In the genomic region with DNA sequence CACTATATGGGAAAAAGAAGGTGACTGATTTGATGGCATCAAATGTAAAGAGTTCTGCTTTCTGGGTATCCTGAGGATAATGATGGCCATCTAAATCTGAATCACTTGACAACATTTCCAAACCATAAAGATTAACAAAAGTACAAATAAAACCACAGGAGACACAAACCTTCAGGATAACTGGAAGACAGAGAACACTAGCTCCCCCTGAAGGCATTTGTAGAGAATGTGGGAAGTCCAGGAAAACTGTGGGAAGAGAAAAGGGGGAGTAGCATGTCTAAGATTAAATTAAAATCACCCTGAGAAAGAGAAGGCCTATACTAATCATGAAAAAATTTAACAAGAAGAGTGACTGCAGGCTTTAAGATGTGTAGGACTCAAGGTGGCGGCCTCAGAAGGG, we compare ENCODE assay signal across 1 cellular context.
TF ChIP-seq lines count a peak whose summit lies in the region.

No MANE protein-coding gene starts in this region.

TF ChIP-seq in HCT116, 20 proteins besides CTCF, POLR2A, EP300 and RAD21 (continued from another document):
- TF ChIP-seq, protein P1, sequence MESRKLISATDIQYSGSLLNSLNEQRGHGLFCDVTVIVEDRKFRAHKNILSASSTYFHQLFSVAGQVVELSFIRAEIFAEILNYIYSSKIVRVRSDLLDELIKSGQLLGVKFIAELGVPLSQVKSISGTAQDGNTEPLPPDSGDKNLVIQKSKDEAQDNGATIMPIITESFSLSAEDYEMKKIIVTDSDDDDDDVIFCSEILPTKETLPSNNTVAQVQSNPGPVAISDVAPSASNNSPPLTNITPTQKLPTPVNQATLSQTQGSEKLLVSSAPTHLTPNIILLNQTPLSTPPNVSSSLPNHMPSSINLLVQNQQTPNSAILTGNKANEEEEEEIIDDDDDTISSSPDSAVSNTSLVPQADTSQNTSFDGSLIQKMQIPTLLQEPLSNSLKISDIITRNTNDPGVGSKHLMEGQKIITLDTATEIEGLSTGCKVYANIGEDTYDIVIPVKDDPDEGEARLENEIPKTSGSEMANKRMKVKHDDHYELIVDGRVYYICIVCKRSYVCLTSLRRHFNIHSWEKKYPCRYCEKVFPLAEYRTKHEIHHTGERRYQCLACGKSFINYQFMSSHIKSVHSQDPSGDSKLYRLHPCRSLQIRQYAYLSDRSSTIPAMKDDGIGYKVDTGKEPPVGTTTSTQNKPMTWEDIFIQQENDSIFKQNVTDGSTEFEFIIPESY (IDR thresholded peaks at IDR 0.05; ENCODE audit: extremely low read depth, insufficient replicate concordance, low read length): no peak
- TF ChIP-seq, protein P2, sequence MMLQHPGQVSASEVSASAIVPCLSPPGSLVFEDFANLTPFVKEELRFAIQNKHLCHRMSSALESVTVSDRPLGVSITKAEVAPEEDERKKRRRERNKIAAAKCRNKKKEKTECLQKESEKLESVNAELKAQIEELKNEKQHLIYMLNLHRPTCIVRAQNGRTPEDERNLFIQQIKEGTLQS (IDR thresholded peaks at IDR 0.05): no peak
- TF ChIP-seq JUND (IDR thresholded peaks at IDR 0.05) (no peak), YY1 (IDR thresholded peaks at IDR 0.05; ENCODE audit: extremely low read depth, insufficient replicate concordance, low read depth, low read length) (no peak), ZFX (IDR thresholded peaks at IDR 0.05) (no peak), ZNF274 (IDR thresholded peaks at IDR 0.05; ENCODE audit: low read depth, low read length) (no peak), SIN3A (IDR thresholded peaks at IDR 0.05; ENCODE audit: low read depth) (no peak), ELF1 (IDR thresholded peaks at IDR 0.05; ENCODE audit: borderline replicate concordance, low read depth) (no peak), EGR1 (IDR thresholded peaks at IDR 0.05; ENCODE audit: low read depth) (no peak)
- TF ChIP-seq, protein P3, sequence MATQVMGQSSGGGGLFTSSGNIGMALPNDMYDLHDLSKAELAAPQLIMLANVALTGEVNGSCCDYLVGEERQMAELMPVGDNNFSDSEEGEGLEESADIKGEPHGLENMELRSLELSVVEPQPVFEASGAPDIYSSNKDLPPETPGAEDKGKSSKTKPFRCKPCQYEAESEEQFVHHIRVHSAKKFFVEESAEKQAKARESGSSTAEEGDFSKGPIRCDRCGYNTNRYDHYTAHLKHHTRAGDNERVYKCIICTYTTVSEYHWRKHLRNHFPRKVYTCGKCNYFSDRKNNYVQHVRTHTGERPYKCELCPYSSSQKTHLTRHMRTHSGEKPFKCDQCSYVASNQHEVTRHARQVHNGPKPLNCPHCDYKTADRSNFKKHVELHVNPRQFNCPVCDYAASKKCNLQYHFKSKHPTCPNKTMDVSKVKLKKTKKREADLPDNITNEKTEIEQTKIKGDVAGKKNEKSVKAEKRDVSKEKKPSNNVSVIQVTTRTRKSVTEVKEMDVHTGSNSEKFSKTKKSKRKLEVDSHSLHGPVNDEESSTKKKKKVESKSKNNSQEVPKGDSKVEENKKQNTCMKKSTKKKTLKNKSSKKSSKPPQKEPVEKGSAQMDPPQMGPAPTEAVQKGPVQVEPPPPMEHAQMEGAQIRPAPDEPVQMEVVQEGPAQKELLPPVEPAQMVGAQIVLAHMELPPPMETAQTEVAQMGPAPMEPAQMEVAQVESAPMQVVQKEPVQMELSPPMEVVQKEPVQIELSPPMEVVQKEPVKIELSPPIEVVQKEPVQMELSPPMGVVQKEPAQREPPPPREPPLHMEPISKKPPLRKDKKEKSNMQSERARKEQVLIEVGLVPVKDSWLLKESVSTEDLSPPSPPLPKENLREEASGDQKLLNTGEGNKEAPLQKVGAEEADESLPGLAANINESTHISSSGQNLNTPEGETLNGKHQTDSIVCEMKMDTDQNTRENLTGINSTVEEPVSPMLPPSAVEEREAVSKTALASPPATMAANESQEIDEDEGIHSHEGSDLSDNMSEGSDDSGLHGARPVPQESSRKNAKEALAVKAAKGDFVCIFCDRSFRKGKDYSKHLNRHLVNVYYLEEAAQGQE (IDR thresholded peaks at IDR 0.05; ENCODE audit: low read depth): no peak
- TF ChIP-seq, protein P4, sequence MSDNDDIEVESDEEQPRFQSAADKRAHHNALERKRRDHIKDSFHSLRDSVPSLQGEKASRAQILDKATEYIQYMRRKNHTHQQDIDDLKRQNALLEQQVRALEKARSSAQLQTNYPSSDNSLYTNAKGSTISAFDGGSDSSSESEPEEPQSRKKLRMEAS (IDR thresholded peaks at IDR 0.05): no peak
